In genomic region chr20:24789877-24790276, GRCh38 we compare ENCODE assay signal across 26 cellular contexts.
DNase-seq lines count a peak whose midpoint lies in the region; ATAC-seq and TF ChIP-seq lines count a peak whose summit lies in the region.
"Had no signal": no experiment of that assay in that cellular context is flagged by ENCODE, and none has a peak within 500 bp of the region (broad histone marks: within the 10 kb centered on the region; RNA-seq: fewer than 3 reads in every experiment).

No MANE protein-coding gene starts in this region.

- no peak overlapping the region for H3K4me3 ChIP-seq in spleen
- H3K4me3 ChIP-seq: A549, GM23248, HAP-1, SK-N-MC had no signal

- H3K4me3 Mint-ChIP-seq in stimulated activated memory B cell treated with anti-CD40 and anti-IgM and Interleukin-4, amounts not matched to agents 10 μg/mL and 1 μg/mL and 100 μg/mL, for 72 hours = no peak overlapping the region
- H3K4me3 Mint-ChIP-seq: CD8-positive, alpha-beta T cell had no signal

- no peaks in the 10 kb centered on the region for H3K4me1 Mint-ChIP-seq in stimulated activated memory B cell treated with anti-CD40 and anti-IgM and Interleukin-4, amounts not matched to agents 10 μg/mL and 1 μg/mL and 100 μg/mL, for 72 hours

- intact Hi-C loops in spleen (cut with DNase I; ENCODE audit: low total_unique reads) = no loop called here

- H3K4me1 ChIP-seq in spleen = peaks cover 0 to under 1% (median 0%) of the 10 kb centered on the region in 6 donors
- H3K4me1 ChIP-seq: A549, HAP-1 had no signal

- no peak overlapping the region for H3K27ac Mint-ChIP-seq in stimulated activated memory B cell treated with anti-CD40 and anti-IgM and Interleukin-4, amounts not matched to agents 10 μg/mL and 1 μg/mL and 100 μg/mL, for 72 hours
- H3K27ac Mint-ChIP-seq: CD8-positive, alpha-beta T cell had no signal

- DNase-seq in COR-L47 (lab: John Stamatoyannopoulos, UW) = peak; percentile 81
- DNase-seq in RPMI8226 = peak; percentile 92
- peak; percentile 64 for DNase-seq in spleen
- no peak for DNase-seq in activated CD8-positive, alpha-beta memory T cell treated with anti-CD3 and anti-CD28 coated beads, Interleukin-2, amount 50 U/mL, for 48 hours
- DNase-seq in NCI-H2107 treated with DMSO at 0.1 percent for 48 hours (lab: John Stamatoyannopoulos, UW; ENCODE audit: unreplicated experiment) = no peak
- DNase-seq: CD8-positive, alpha-beta T cell; DMS 273 treated with DMSO at 0.1 percent for 48 hours; DND-41; GM23248; Karpas-422; NCI-H1092; NCI-H1417 treated with DMSO at 0.1 percent for 48 hours; NCI-H1694 treated with DMSO at 0.1 percent for 48 hours; NCI-H2081; NCI-H2171 treated with DMSO at 0.1 percent for 48 hours; NCI-H446; NCI-H524 treated with DMSO at 0.1 percent for 48 hours; NCI-H82; SHP77 treated with DMSO at 0.1 percent for 48 hours had no signal

- H3K27me3 ChIP-seq in spleen (replicated peaks in 1 of 7) = no peaks in the 10 kb centered on the region

- H3K36me3 ChIP-seq in spleen = no peaks in the 10 kb centered on the region
- H3K36me3 ChIP-seq: HAP-1 had no signal

- no peaks in the 10 kb centered on the region for H3K9me3 ChIP-seq in spleen
- H3K9me3 ChIP-seq: A549, HAP-1 had no signal

- ATAC-seq in stimulated activated memory B cell treated with anti-CD40 and anti-IgM and Interleukin-4, amounts not matched to agents 10 μg/mL and 1 μg/mL and 100 μg/mL, for 72 hours = no peak
- ATAC-seq: CD8-positive, alpha-beta T cell had no signal

- no peaks in the 10 kb centered on the region for H3K9me3 Mint-ChIP-seq in stimulated activated memory B cell treated with anti-CD40 and anti-IgM and Interleukin-4, amounts not matched to agents 10 μg/mL and 1 μg/mL and 100 μg/mL, for 72 hours
- H3K9me3 Mint-ChIP-seq: CD8-positive, alpha-beta T cell had no signal

- no peak for TF ChIP-seq CTCF in spleen (IDR thresholded peaks at IDR 0.05 in 8 of 11, conservative IDR thresholded peaks at IDR 0.05 in 3 of 11)

- WGBS in spleen, 5 donors = 61 to 88% (median 75%) methylated on average over 4 of the region's 4 CpGs

- peaks cover 14% of the 10 kb centered on the region for H3K27me3 Mint-ChIP-seq in stimulated activated memory B cell treated with anti-CD40 and anti-IgM and Interleukin-4, amounts not matched to agents 10 μg/mL and 1 μg/mL and 100 μg/mL, for 72 hours

- no peak overlapping the region for H3K27ac ChIP-seq in spleen
- H3K27ac ChIP-seq: A549, C4-2B, GM23248, RWPE1, SK-N-MC had no signal

- no peaks in the 10 kb centered on the region for H3K36me3 Mint-ChIP-seq in stimulated activated memory B cell treated with anti-CD40 and anti-IgM and Interleukin-4, amounts not matched to agents 10 μg/mL and 1 μg/mL and 100 μg/mL, for 72 hours
- H3K36me3 Mint-ChIP-seq: CD8-positive, alpha-beta T cell had no signal

- TF ChIP-seq POLR2A in spleen (IDR thresholded peaks at IDR 0.05) = no peak

- no peak for TF ChIP-seq RAD21 in Ishikawa (IDR thresholded peaks at IDR 0.05; ENCODE audit: low read depth)

- TF ChIP-seq EP300 in Ishikawa (IDR thresholded peaks at IDR 0.05; ENCODE audit: borderline replicate concordance) = 0 out of 2 replicates have a peak, but pooled peaks have one; percentile 28

TF ChIP-seq in Ishikawa, 13 proteins besides CTCF, POLR2A, EP300 and RAD21:
- TF ChIP-seq, protein P1, sequence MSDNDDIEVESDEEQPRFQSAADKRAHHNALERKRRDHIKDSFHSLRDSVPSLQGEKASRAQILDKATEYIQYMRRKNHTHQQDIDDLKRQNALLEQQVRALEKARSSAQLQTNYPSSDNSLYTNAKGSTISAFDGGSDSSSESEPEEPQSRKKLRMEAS (IDR thresholded peaks at IDR 0.05) = no peak
- TF ChIP-seq TCF12 (IDR thresholded peaks at IDR 0.05; ENCODE audit: low read depth) = peak; percentile 59; the same call in 1 of the 2 replicates

Comparison
In these comparisons a context has a peak if more than half of its experiments do, and no peak if none do; other contexts are left out.
1. DNase-seq: peak in COR-L47 (single experiment), RPMI8226 (single experiment) and spleen (single experiment); none in activated CD8-positive, alpha-beta memory T cell treated with anti-CD3 and anti-CD28 coated beads, Interleukin-2, amount 50 U/mL, for 48 hours (single experiment) and NCI-H2107 treated with DMSO at 0.1 percent for 48 hours (single experiment).